In the genomic region with DNA sequence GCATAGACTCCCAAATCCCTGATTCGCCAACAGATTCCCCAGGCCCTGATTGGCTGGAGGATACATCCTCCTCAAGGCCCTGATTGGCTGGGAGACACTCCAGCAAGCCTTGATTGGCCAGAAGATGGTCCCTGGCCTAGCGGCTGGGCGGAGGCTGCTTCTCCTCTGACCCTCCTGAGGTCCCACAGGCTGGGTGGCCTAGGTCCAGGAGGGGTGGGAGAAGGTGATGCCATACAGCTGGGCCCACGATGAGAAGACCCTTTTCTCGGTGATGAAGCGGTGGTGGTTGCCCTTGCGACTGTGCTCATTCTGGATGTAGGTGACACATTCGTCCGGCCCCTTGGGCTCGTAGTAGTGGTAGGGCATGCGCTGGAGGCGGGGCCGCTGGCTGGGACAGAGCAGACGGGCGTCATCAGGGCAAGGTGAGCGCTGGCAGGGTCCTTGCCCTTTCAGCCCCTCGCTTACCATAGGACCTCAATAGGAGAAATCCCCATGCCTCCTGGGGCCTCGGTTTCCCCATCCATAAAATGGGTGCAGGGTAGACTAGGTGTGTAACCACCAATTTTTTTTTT, we compare ENCODE assay signal across 1 cellular context.
TF ChIP-seq lines count a peak whose summit lies in the region.

No MANE protein-coding gene starts in this region.

TF ChIP-seq in H1, 55 proteins besides CTCF, POLR2A, EP300 and RAD21:
- TF ChIP-seq YY1 (IDR thresholded peaks at IDR 0.05; ENCODE audit: low read depth, low read length), result no peak
- TF ChIP-seq KDM1A (IDR thresholded peaks at IDR 0.05; ENCODE audit: borderline replicate concordance, low read length), result peak; percentile 61; the same call in 1 of the 2 replicates
- TF ChIP-seq SP2 (IDR thresholded peaks at IDR 0.05; ENCODE audit: low read length), result peak; percentile 15; the same call in 1 of the 2 replicates
- TF ChIP-seq SAP30 (IDR thresholded peaks at IDR 0.05; ENCODE audit: insufficient read depth, insufficient replicate concordance, low read length), result no peak
- peak; percentile 77 for TF ChIP-seq CHD2 (IDR thresholded peaks at IDR 0.05; ENCODE audit: low read length)
- TF ChIP-seq SP1 (IDR thresholded peaks at IDR 0.05; ENCODE audit: low read depth, low read length), result peak; percentile 89
- TF ChIP-seq ATF3 (IDR thresholded peaks at IDR 0.05; ENCODE audit: insufficient read depth, low read depth, low read length), result no peak
TF ChIP-seq in H1: peak in this region for 4.
